In the genomic region with DNA sequence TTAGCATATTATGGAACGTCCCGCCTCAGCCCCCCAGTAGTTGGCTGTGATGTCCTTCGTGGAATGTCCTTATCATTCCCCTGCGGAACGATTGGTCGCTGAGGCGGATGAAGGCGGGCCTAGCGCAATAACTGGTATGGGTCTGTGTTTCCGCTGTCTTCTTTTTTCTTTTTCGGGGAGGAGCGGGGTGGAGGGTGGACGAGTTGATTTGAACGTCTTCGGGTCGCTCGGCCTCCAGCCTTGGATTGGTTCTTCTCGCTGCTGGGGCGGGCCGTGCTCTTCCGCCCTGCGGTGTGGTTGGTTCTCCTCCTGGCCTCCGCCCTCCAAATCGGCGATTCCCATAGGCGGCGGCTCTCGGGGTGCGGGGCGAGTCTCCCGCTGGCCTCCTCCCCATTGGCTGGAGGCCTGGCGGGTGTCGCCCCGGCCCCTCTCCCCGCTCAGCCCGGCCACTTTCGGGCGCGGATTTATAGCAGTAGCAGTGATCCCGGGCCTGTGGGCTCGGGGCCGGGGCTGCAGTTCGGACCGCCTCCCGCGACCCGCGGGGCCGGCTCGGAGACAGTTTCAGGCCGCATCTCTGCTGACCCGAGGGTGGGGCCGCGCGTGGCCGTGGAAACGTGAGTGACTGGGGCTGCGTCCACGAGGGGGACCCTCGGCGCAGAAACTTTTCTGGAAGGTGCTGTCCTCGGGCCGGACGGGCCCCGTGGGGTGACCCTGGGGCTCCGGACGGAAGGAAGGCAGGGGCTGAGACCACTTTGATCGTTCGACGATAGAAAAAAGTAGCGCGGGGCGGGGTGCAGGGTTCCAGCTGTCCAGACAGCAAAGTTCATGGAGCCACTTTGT, we compare ENCODE assay signal across 8 cellular contexts. TPM values are rescaled to one million over a fixed set of nuclear protein-coding genes. Genes with fewer than 3 reads are reported as not detected.
DNase-seq lines count a peak whose midpoint lies in the region; ATAC-seq and TF ChIP-seq lines count a peak whose summit lies in the region.

No MANE protein-coding gene starts in this region.

- ATAC-seq in GM21529 (IDR thresholded peaks at IDR 0.05; ENCODE audit: unreplicated experiment) = peak; percentile 59
- ATAC-seq in IMR-90 (ENCODE audit: low read depth) = peak; percentile 71

- no peak overlapping the region for H2AK5ac ChIP-seq in IMR-90 (ENCODE audit: low read depth, low read length)

- DNase-seq in DMS114 treated with DMSO at 0.1 percent for 48 hours (lab: John Stamatoyannopoulos, UW; ENCODE audit: unreplicated experiment) (peak; percentile 97), IMR-90 (peak; percentile 100), activated T-cell treated with anti-CD3 and anti-CD28 coated beads for 4 hours (peak; percentile 87), epidermal melanocyte (ENCODE audit: insufficient read length, low spot score) (peak; percentile 85), middle frontal gyrus (ENCODE audit: extremely low spot score, low spot score) (peak; percentile 97)
- DNase-seq in stimulated activated CD8-positive, alpha-beta memory T cell treated with anti-CD3 and anti-CD28 coated beads, Interleukin-2, amount 100 ng/mL, for 1 hour (ENCODE audit: low read depth in 2 of 2) = peak; percentile 87 to 93

- no peak for TF ChIP-seq CTCF in IMR-90 (conservative IDR thresholded peaks at IDR 0.05; ENCODE audit: low read depth, low read length)
- TF ChIP-seq CTCF in OCI-LY3 (IDR thresholded peaks at IDR 0.05; ENCODE audit: low read depth, low read length) = peak; percentile 37

- H3K9me3 ChIP-seq in IMR-90 (ENCODE audit: control insufficient read depth, insufficient read depth, low read length) (no peaks in the 10 kb centered on the region), OCI-LY3 (ENCODE audit: insufficient read depth, low read length) (no peaks in the 10 kb centered on the region)

- peaks cover 3% of the 10 kb centered on the region; the same call in 1 of the 2 replicates for H3K9me1 ChIP-seq in IMR-90 (ENCODE audit: insufficient read depth, low read length)

- POLR2A ChIA-PET in IMR-90 (lab: Charles Lee; ENCODE audit: unreplicated experiment) = interaction anchor here (0.6 to 0.7 kb wide), 8 partner anchors 26 to 1570 kb away, joined by 3 to 7 read pairs (median 4); no protein-coding TSS in a partner anchor

- intact Hi-C loops in IMR-90 (cut with micrococcal nuclease) = loop anchor here (1.0 to 5.0 kb wide), 5 partner anchors 42 to 200 kb away; a partner anchor contains a TSS

- H2BK15ac ChIP-seq in IMR-90 (ENCODE audit: low read depth, low read length) = no peak overlapping the region

- H3K4me2 ChIP-seq in IMR-90 (ENCODE audit: low read depth, low read length) (peak overlapping the region; percentile 93), OCI-LY3 (ENCODE audit: low read length) (peak overlapping the region; percentile 93)

- no peak overlapping the region for H2BK120ac ChIP-seq in IMR-90 (ENCODE audit: low read depth, low read length)

- H4K20me1 ChIP-seq in IMR-90 (ENCODE audit: insufficient read depth, low read length) (peaks cover 41% of the 10 kb centered on the region), OCI-LY3 (ENCODE audit: insufficient read depth, low read length) (peaks cover 39% of the 10 kb centered on the region)

- BruUV-seq in IMR-90 (replicated peaks; lab: Mats Ljungman, UMichigan) = no TSS peak

- H3K27ac ChIP-seq in IMR-90 (ENCODE audit: insufficient read depth, low read length) = peak overlapping the region; percentile 67
- peak overlapping the region; percentile 97 for H3K27ac ChIP-seq in OCI-LY3 (ENCODE audit: low read length)

- H3K4me3 ChIP-seq in IMR-90 (ENCODE audit: insufficient read depth, low read depth, low read length) (peak overlapping the region; percentile 90), OCI-LY3 (ENCODE audit: low read length) (peak overlapping the region; percentile 94)

- no peak overlapping the region for H4K5ac ChIP-seq in IMR-90 (ENCODE audit: low read depth, low read length)

- peaks cover 67% of the 10 kb centered on the region for H3K79me2 ChIP-seq in OCI-LY3 (ENCODE audit: low read length)

- H2BK5ac ChIP-seq in IMR-90 (ENCODE audit: low read depth, low read length, poor library complexity, severe bottlenecking) = peak overlapping the region; percentile 57

- TF ChIP-seq POLR2A in IMR-90 (IDR thresholded peaks at IDR 0.05; ENCODE audit: low read depth, low read length) = no peak

- peak overlapping the region; percentile 98 for H2AK9ac ChIP-seq in IMR-90 (replicated peaks; ENCODE audit: low read depth, low read length, poor library complexity)

- H3K36me3 ChIP-seq in IMR-90 (ENCODE audit: control insufficient read depth, insufficient read depth, low read length) (peaks cover 6% of the 10 kb centered on the region; the same call in 1 of the 2 replicates), OCI-LY3 (replicated peaks; ENCODE audit: low read depth, low read length) (peaks cover 12% of the 10 kb centered on the region)

- H4K91ac ChIP-seq in IMR-90 (ENCODE audit: insufficient read depth, low read depth, low read length) = no peak overlapping the region

- TF ChIP-seq RAD21 in IMR-90 (IDR thresholded peaks at IDR 0.05; ENCODE audit: low read length) = no peak

- peaks cover 6 to 43% of the 10 kb centered on the region in 2 experiments; a peak in 3 of 4 replicates for H3K79me1 ChIP-seq in IMR-90 (ENCODE audit: low read depth in 1 of 2, low read length in 2 of 2)

- H3K9ac ChIP-seq in IMR-90 (ENCODE audit: low read depth, low read length) = peak overlapping the region; percentile 79
- H3K9ac ChIP-seq in OCI-LY3 (ENCODE audit: low read length) = peak overlapping the region; percentile 100

- no peak overlapping the region for H3K18ac ChIP-seq in IMR-90 (ENCODE audit: low read depth, low read length)

- 0% methylated on average over 40 of the region's 73 CpGs; no CpG with 5 or more reads in 1 of the 2 experiments for WGBS in IMR-90 (ENCODE audit: extremely low coverage in 2 of 2, insufficient read length in 1 of 2), 2 experiments

- H3K4ac ChIP-seq in IMR-90 (ENCODE audit: low read depth, low read length) = peak overlapping the region; percentile 59

- H3K27me3 ChIP-seq in IMR-90 (ENCODE audit: control insufficient read depth, insufficient read depth, low read length) (no peaks in the 10 kb centered on the region), OCI-LY3 (ENCODE audit: low read depth, low read length) (no peaks in the 10 kb centered on the region)

- dilution Hi-C loops in IMR-90 (cut with HindIII; ENCODE audit: low sequenced_read_pairs, unreplicated experiment) = no loop called here

- peak overlapping the region; percentile 95 for H2AFZ ChIP-seq in IMR-90 (replicated peaks; ENCODE audit: low read length, poor library complexity)
- H2AFZ ChIP-seq in OCI-LY3 (ENCODE audit: low read depth, low read length) = peak overlapping the region; percentile 15; the same call in 1 of the 2 replicates

- no peaks in the 10 kb centered on the region; the same call in 1 of the 2 replicates for H3K4me1 ChIP-seq in IMR-90 (ENCODE audit: control insufficient read depth, insufficient read depth, low read length)
- peaks cover 11% of the 10 kb centered on the region for H3K4me1 ChIP-seq in OCI-LY3 (ENCODE audit: low read length)

- H2BK20ac ChIP-seq in IMR-90 (ENCODE audit: low read depth, low read length) = no peak overlapping the region

- in situ Hi-C loops in IMR-90 (cut with MboI; ENCODE audit: low sequenced_read_pairs) = loop anchor here (5.0 kb wide), 1 partner anchor 92 kb away; no protein-coding TSS in a partner anchor

- CTCF ChIA-PET in IMR-90 (lab: Yijun Ruan, JAX) = interaction anchor here (0.6 kb wide), 2 partner anchors 9 to 43 kb away, joined by 3 to 4 read pairs; no protein-coding TSS in a partner anchor

- peak overlapping the region; percentile 62; the same call in 1 of the 2 replicates for H3K56ac ChIP-seq in IMR-90 (ENCODE audit: extremely low read depth, insufficient read depth, low read length)

- peak overlapping the region; percentile 20 for H3K23ac ChIP-seq in IMR-90 (ENCODE audit: low read depth, low read length)

- no peak overlapping the region for H4K8ac ChIP-seq in IMR-90 (ENCODE audit: low read depth in 2 of 2, low read length in 2 of 2)

- peak overlapping the region; percentile 54 for H3K14ac ChIP-seq in IMR-90 (replicated peaks; ENCODE audit: low read depth, low read length)

TF ChIP-seq in IMR-90, 13 proteins besides CTCF, POLR2A, EP300 and RAD21 (continues in another document):
- peak; percentile 61; the same call in 1 of the 2 replicates for TF ChIP-seq MAZ (IDR thresholded peaks at IDR 0.05; ENCODE audit: borderline replicate concordance, low read depth, low read length)
- TF ChIP-seq CHD1 (IDR thresholded peaks at IDR 0.05; ENCODE audit: low read depth, low read length) = no peak
- 0 out of 2 replicates have a peak, but pooled peaks have one; percentile 56 for TF ChIP-seq MXI1 (IDR thresholded peaks at IDR 0.05; ENCODE audit: borderline replicate concordance, low read depth, low read length)
- no peak for TF ChIP-seq RCOR1 (IDR thresholded peaks at IDR 0.05; ENCODE audit: insufficient replicate concordance, low read length)
- TF ChIP-seq, protein P1, sequence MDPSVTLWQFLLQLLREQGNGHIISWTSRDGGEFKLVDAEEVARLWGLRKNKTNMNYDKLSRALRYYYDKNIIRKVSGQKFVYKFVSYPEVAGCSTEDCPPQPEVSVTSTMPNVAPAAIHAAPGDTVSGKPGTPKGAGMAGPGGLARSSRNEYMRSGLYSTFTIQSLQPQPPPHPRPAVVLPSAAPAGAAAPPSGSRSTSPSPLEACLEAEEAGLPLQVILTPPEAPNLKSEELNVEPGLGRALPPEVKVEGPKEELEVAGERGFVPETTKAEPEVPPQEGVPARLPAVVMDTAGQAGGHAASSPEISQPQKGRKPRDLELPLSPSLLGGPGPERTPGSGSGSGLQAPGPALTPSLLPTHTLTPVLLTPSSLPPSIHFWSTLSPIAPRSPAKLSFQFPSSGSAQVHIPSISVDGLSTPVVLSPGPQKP (IDR thresholded peaks at IDR 0.05; ENCODE audit: borderline replicate concordance, low read depth, low read length) = no peak
- no peak for TF ChIP-seq NFE2L2 (IDR thresholded peaks at IDR 0.05; ENCODE audit: low read depth, low read length)
- peak; percentile 54 for TF ChIP-seq BHLHE40 (IDR thresholded peaks at IDR 0.05; ENCODE audit: low read depth, low read length)
- TF ChIP-seq FOS (IDR thresholded peaks at IDR 0.05; ENCODE audit: low read depth, low read length) = peak; percentile 31
- no peak for TF ChIP-seq MAFK (IDR thresholded peaks at IDR 0.05; ENCODE audit: low read depth, low read length)

RNA-seq across cellular contexts. Expression of a gene that starts 2.1 kb away (rescaled TPM):
- total RNA-seq in IMR-90 (2012; rRNA removed) = 9.1 and 11.7 TPM in 2 replicates
- 13.5 and 17.5 TPM in 2 replicates for polyA plus RNA-seq in IMR-90 (2012; rRNA removed)
- polyA plus RNA-seq in IMR-90 (2012; cell fraction: cytosol; rRNA removed) = 12.9 and 25.4 TPM in 2 replicates
- 22.3 and 33.7 TPM in 2 replicates for polyA plus RNA-seq in IMR-90 (2012; cell fraction: nucleus; rRNA removed; ENCODE audit: low replicate concordance)

RNA-seq across cellular contexts. Expression of a gene that starts 9.7 kb away (rescaled TPM):
- 71.4 and 76.2 TPM in 2 replicates for total RNA-seq in IMR-90 (2012; rRNA removed)
- polyA plus RNA-seq in IMR-90 (2012; rRNA removed) = 75.1 and 76.4 TPM in 2 replicates
- 40.3 and 63.1 TPM in 2 replicates for polyA plus RNA-seq in IMR-90 (2012; cell fraction: cytosol; rRNA removed)
- 266 and 332 TPM in 2 replicates for polyA plus RNA-seq in IMR-90 (2012; cell fraction: nucleus; rRNA removed; ENCODE audit: low replicate concordance)

Comparison
In these comparisons a context has a peak if more than half of its experiments do, and no peak if none do; other contexts are left out.
1. Peak in every context shown above with its lines: DNase-seq, ATAC-seq, H3K4me3 ChIP-seq and H3K27ac ChIP-seq.